36 cellular contexts compared by ENCODE assay signal in the genomic region with DNA sequence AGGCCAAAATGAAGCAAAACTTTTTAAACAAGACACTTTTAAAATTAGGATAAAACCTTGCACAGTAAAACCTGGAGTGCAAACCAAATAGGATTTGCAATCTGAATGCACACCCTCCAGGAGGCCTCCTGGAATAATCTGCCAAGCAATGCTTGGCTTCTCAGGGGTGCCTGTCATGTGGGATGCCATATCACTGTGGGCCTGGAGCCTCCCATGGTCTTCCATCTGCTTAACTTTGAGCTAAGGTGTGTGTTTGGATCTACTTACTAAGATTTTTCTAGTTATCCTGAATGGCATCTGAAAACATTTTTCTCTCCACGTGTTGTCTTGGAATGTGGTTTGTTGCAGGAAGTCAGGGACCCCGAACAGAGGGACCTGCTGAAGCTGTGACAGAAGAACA. TPM values are rescaled to one million over a fixed set of nuclear protein-coding genes. Genes with fewer than 3 reads are reported as not detected.
"Had no signal": no experiment of that assay in that cellular context is flagged by ENCODE, and none has a peak within 500 bp of the region (broad histone marks: within the 10 kb centered on the region; RNA-seq: fewer than 3 reads in every experiment).

No MANE protein-coding gene starts in this region.

- H3K4me3 Mint-ChIP-seq: activated B cell treated with CpG ODN at 0.5 μM for 24 hours; activated CD4-positive, alpha-beta memory T cell treated with anti-CD3 and anti-CD28 coated beads for 36 hours; activated CD4-positive, alpha-beta T cell treated with anti-CD3 and anti-CD28 coated beads, Interleukin-2, amount 10 ng/mL, durations not matched to agents 24 days and 14 days; activated CD8-positive, alpha-beta T cell treated with anti-CD3 and anti-CD28 coated beads for 36 hours; activated naive CD4-positive, alpha-beta T cell treated with anti-CD3 and anti-CD28 coated beads for 36 hours; activated naive CD8-positive, alpha-beta T cell treated with anti-CD3 and anti-CD28 coated beads for 36 hours; activated T-cell treated with anti-CD3 and anti-CD28 coated beads, Interleukin-2, amount 50 U/mL, for 4 hours; activated T-cell treated with anti-CD3 and anti-CD28 coated beads, Interleukin-2, amount 50 U/mL, for 72 hours; activated T-helper 1 cell treated with anti-CD3 and anti-CD28 coated beads, Interleukin-12 subunit alpha, Interleukin-12 subunit beta, Interleukin-2, Interleukin-4 antibody, amounts not matched to agents 30 ng/mL and 10 ng/mL and 1 ng/mL, durations not matched to agents 14 hours and 24 hours and 36 hours; activated T-helper 17 cell treated with anti-CD3 and anti-CD28 coated beads, Interleukin-2, amount 50 U/mL, for 72 hours; T-cell; T-helper 17 cell had no signal

- DNase-seq: activated B cell treated with CpG ODN at 0.5 μM for 24 hours; activated CD4-positive, alpha-beta memory T cell treated with anti-CD3 and anti-CD28 coated beads for 36 hours; activated CD4-positive, alpha-beta T cell treated with anti-CD3 and anti-CD28 coated beads for 4 hours; activated CD4-positive, alpha-beta T cell treated with anti-CD3 and anti-CD28 coated beads, Interleukin-2, amount 10 ng/mL, durations not matched to agents 24 days and 14 days; activated CD4-positive, alpha-beta T cell treated with anti-CD3 and anti-CD28 coated beads, Interleukin-2, amount 50 U/mL, for 1 hour; activated CD4-positive, alpha-beta T cell treated with anti-CD3 and anti-CD28 coated beads, Interleukin-2, amount 50 U/mL, for 4 hours; activated CD4-positive, CD25-positive, alpha-beta regulatory T cell treated with anti-CD3 and anti-CD28 coated beads, Interleukin-2, amount 50 U/mL, for 72 hours; activated CD8-positive, alpha-beta memory T cell treated with anti-CD3 and anti-CD28 coated beads, Interleukin-2, amount 50 U/mL, for 4 hours; activated CD8-positive, alpha-beta T cell treated with anti-CD3 and anti-CD28 coated beads for 36 hours; activated effector memory CD4-positive, alpha-beta T cell treated with anti-CD3 and anti-CD28 coated beads, Interleukin-2, amount 50 U/mL, for 16 hours; activated gamma-delta T cell treated with Interleukin-2 at 50 U/mL for 16 hours; activated naive CD4-positive, alpha-beta T cell; activated naive CD4-positive, alpha-beta T cell treated with anti-CD3 and anti-CD28 coated beads for 36 hours; activated naive CD4-positive, alpha-beta T cell treated with anti-CD3 and anti-CD28 coated beads, Interleukin-2, amount 50 U/mL, for 16 hours; activated naive CD8-positive, alpha-beta T cell treated with anti-CD3 and anti-CD28 coated beads for 36 hours; activated T-cell treated with anti-CD3 and anti-CD28 coated beads for 4 hours; activated T-cell treated with anti-CD3 and anti-CD28 coated beads, Interleukin-2, amount 50 U/mL, for 1 hour; activated T-cell treated with anti-CD3 and anti-CD28 coated beads, Interleukin-2, amount 50 U/mL, for 4 hours; activated T-cell treated with anti-CD3 and anti-CD28 coated beads, Interleukin-2, amount 50 U/mL, for 72 hours; adrenal gland; amniotic stem cell; aorta; body of pancreas; brain microvascular endothelial cell; central memory CD4-positive, alpha-beta T cell; cerebellar nuclear complex; T-cell; T-helper 17 cell had no signal

- H3K27me3 ChIP-seq: adrenal gland, body of pancreas, brain microvascular endothelial cell, breast epithelium had no signal

- H3K4me3 ChIP-seq: adrenal gland, body of pancreas, breast epithelium had no signal

- H3K4me1 ChIP-seq: adrenal gland, body of pancreas, breast epithelium had no signal

- H3K27ac Mint-ChIP-seq: activated B cell treated with CpG ODN at 0.5 μM for 24 hours; activated CD4-positive, alpha-beta memory T cell treated with anti-CD3 and anti-CD28 coated beads for 36 hours; activated CD4-positive, alpha-beta T cell treated with anti-CD3 and anti-CD28 coated beads, Interleukin-2, amount 10 ng/mL, durations not matched to agents 24 days and 14 days; activated CD8-positive, alpha-beta T cell treated with anti-CD3 and anti-CD28 coated beads for 36 hours; activated naive CD4-positive, alpha-beta T cell treated with anti-CD3 and anti-CD28 coated beads for 36 hours; activated naive CD4-positive, alpha-beta T cell treated with anti-CD3 and anti-CD28 coated beads, Interleukin-2, amount 50 U/mL, for 72 hours; activated naive CD8-positive, alpha-beta T cell treated with anti-CD3 and anti-CD28 coated beads for 36 hours; activated T-cell treated with anti-CD3 and anti-CD28 coated beads, Interleukin-2, amount 50 U/mL, for 72 hours; activated T-helper 1 cell treated with anti-CD3 and anti-CD28 coated beads, Interleukin-12 subunit alpha, Interleukin-12 subunit beta, Interleukin-2, Interleukin-4 antibody, amounts not matched to agents 30 ng/mL and 10 ng/mL and 1 ng/mL, durations not matched to agents 14 hours and 24 hours and 36 hours; activated T-helper 17 cell treated with anti-CD3 and anti-CD28 coated beads, Interleukin-2, amount 50 U/mL, for 72 hours; T-cell; T-helper 17 cell had no signal

- H3K27me3 Mint-ChIP-seq: activated B cell treated with CpG ODN at 0.5 μM for 24 hours; activated CD4-positive, alpha-beta memory T cell treated with anti-CD3 and anti-CD28 coated beads for 36 hours; activated CD4-positive, alpha-beta T cell treated with anti-CD3 and anti-CD28 coated beads, Interleukin-2, amount 10 ng/mL, durations not matched to agents 24 days and 14 days; activated naive CD8-positive, alpha-beta T cell treated with anti-CD3 and anti-CD28 coated beads for 36 hours; T-helper 17 cell had no signal

- H3K36me3 Mint-ChIP-seq: activated CD4-positive, alpha-beta memory T cell treated with anti-CD3 and anti-CD28 coated beads for 36 hours; activated naive CD8-positive, alpha-beta T cell treated with anti-CD3 and anti-CD28 coated beads for 36 hours; T-cell had no signal

- H3K4me1 Mint-ChIP-seq: activated B cell treated with CpG ODN at 0.5 μM for 24 hours; activated CD4-positive, alpha-beta T cell treated with anti-CD3 and anti-CD28 coated beads, Interleukin-2, amount 10 ng/mL, durations not matched to agents 24 days and 14 days; activated naive CD8-positive, alpha-beta T cell treated with anti-CD3 and anti-CD28 coated beads for 36 hours; activated T-helper 17 cell treated with anti-CD3 and anti-CD28 coated beads, Interleukin-2, amount 50 U/mL, for 72 hours; T-cell; T-helper 17 cell had no signal

- H3K27ac ChIP-seq: adrenal gland, body of pancreas, brain microvascular endothelial cell, breast epithelium, VCaP had no signal

- H3K9me3 ChIP-seq: body of pancreas had no signal

- H3K9me3 Mint-ChIP-seq: activated CD4-positive, alpha-beta T cell treated with anti-CD3 and anti-CD28 coated beads, Interleukin-2, amount 10 ng/mL, durations not matched to agents 24 days and 14 days had no signal

- H3K36me3 ChIP-seq: adrenal gland, brain microvascular endothelial cell, breast epithelium had no signal

RNA-seq across cellular contexts. Expression of a gene that starts 52.1 kb away (rescaled TPM):
- total RNA-seq: activated B cell treated with CpG ODN at 0.5 μM for 24 hours; activated CD4-positive, alpha-beta memory T cell treated with anti-CD3 and anti-CD28 coated beads for 36 hours; activated CD4-positive, alpha-beta T cell treated with anti-CD3 and anti-CD28 coated beads, Interleukin-2, amount 10 ng/mL, durations not matched to agents 24 days and 14 days; activated CD8-positive, alpha-beta memory T cell treated with anti-CD3 and anti-CD28 coated beads for 36 hours; activated CD8-positive, alpha-beta T cell treated with anti-CD3 and anti-CD28 coated beads for 36 hours; activated naive CD4-positive, alpha-beta T cell treated with anti-CD3 and anti-CD28 coated beads for 36 hours; activated naive CD4-positive, alpha-beta T cell treated with anti-CD3 and anti-CD28 coated beads, Interleukin-2, amount 50 U/mL, for 72 hours; activated naive CD8-positive, alpha-beta T cell treated with anti-CD3 and anti-CD28 coated beads for 36 hours; activated T-cell treated with anti-CD3 and anti-CD28 coated beads, Interleukin-2, amount 50 U/mL, for 4 hours; activated T-cell treated with anti-CD3 and anti-CD28 coated beads, Interleukin-2, amount 50 U/mL, for 72 hours; activated T-helper 1 cell treated with anti-CD3 and anti-CD28 coated beads, Interleukin-12 subunit alpha, Interleukin-12 subunit beta, Interleukin-2, Interleukin-4 antibody, amounts not matched to agents 30 ng/mL and 10 ng/mL and 1 ng/mL, durations not matched to agents 14 hours and 24 hours and 36 hours; activated T-helper 17 cell treated with anti-CD3 and anti-CD28 coated beads, Interleukin-2, amount 50 U/mL, for 72 hours; T-cell; T-helper 1 cell treated with Interleukin-12 subunit alpha and Interleukin-12 subunit beta and Interleukin-4 antibody, amounts not matched to agents 30 ng/mL and 1 ng/mL, for 36 hours; T-helper 17 cell; T-helper 2 cell treated with Interferon-gamma antibody and Interleukin-4, amounts not matched to agents 100 ng/mL and 5 ng/mL, for 36 hours had no signal
